Comparison of ENCODE assay signal across 14 cellular contexts in the genomic region with DNA sequence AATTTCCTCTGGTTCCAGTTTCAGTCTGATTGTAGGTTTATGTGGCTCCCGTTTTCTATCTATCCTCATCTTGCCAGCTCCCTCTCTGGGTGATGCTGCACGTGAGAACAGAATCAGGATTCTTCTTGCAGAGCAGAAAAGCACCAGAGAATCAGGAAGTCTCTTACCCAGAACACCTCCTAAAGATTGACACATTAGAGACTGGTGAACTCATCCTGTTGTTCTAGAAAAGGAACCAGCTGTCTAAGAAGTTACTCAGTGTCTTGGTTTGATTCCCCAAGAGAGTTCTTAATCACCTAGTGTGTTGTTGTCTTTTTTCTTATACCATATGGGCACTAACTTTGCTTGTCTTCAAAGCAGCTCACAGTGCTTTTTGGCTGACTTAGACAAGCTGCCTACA.
DNase-seq lines count a peak whose midpoint lies in the region; ATAC-seq, FAIRE-seq and TF ChIP-seq lines count a peak whose summit lies in the region.
"Had no signal": no experiment of that assay in that cellular context is flagged by ENCODE, and none has a peak within 500 bp of the region (broad histone marks: within the 10 kb centered on the region; RNA-seq: fewer than 3 reads in every experiment).

No MANE protein-coding gene starts in this region.

- TF ChIP-seq CTCF in bronchial epithelial cell (IDR thresholded peaks at IDR 0.05; ENCODE audit: insufficient read depth, low read length, severe bottlenecking) (no peak), neural progenitor cell (IDR thresholded peaks at IDR 0.05) (no peak), coronary artery (IDR thresholded peaks at IDR 0.05) (no peak)

- no peak overlapping the region for H3K4me2 ChIP-seq in neural progenitor cell

- DNase-seq in EH (ENCODE audit: low read depth) (peak; percentile 22), bronchial epithelial cell (ENCODE audit: low read depth) (peak; percentile 49), neural progenitor cell (ENCODE audit: low spot score) (no peak), coronary artery (ENCODE audit: low spot score) (no peak), SHP77 (lab: John Stamatoyannopoulos, UW) (no peak), T-helper 9 cell (no peak)
- DNase-seq: esophagus squamous epithelium; HFFc6; SIG-M5; stimulated activated naive CD4-positive, alpha-beta T cell had no signal

- H3K36me3 ChIP-seq in bronchial epithelial cell (ENCODE audit: control insufficient read depth, insufficient read depth, low read length): no peaks in the 10 kb centered on the region
- H3K36me3 ChIP-seq in neural progenitor cell: no peaks in the 10 kb centered on the region
- H3K36me3 ChIP-seq: esophagus squamous epithelium had no signal

- H3K9ac ChIP-seq in neural progenitor cell: no peak overlapping the region

- H3K4me1 ChIP-seq in neural progenitor cell: no peaks in the 10 kb centered on the region
- H3K4me1 ChIP-seq: esophagus squamous epithelium had no signal

- ATAC-seq in GM19452 (IDR thresholded peaks at IDR 0.05; ENCODE audit: unreplicated experiment) (peak; percentile 61), HG03378 (IDR thresholded peaks at IDR 0.05; ENCODE audit: unreplicated experiment) (peak; percentile 60)

- no peak overlapping the region for H2AFZ ChIP-seq in neural progenitor cell (replicated peaks)

- H3K79me2 ChIP-seq in neural progenitor cell (ENCODE audit: low read depth): no peaks in the 10 kb centered on the region

- no peak overlapping the region for H3K27ac Mint-ChIP-seq in neural progenitor cell
- H3K27ac Mint-ChIP-seq: activated naive CD4-positive, alpha-beta T cell treated with anti-CD3 and anti-CD28 coated beads, Interleukin-2, amount 50 U/mL, for 72 hours; HFFc6; mesothelial cell of epicardium had no signal

- no peaks in the 10 kb centered on the region for H3K9me3 ChIP-seq in neural progenitor cell (ENCODE audit: low read depth)
- H3K9me3 ChIP-seq: esophagus squamous epithelium had no signal

- H3K27ac ChIP-seq in neural progenitor cell: no peak overlapping the region
- no peak overlapping the region for H3K27ac ChIP-seq in coronary artery
- H3K27ac ChIP-seq: esophagus squamous epithelium had no signal

- H3K27me3 Mint-ChIP-seq in neural progenitor cell (ENCODE audit: insufficient read depth, low read depth): no peaks in the 10 kb centered on the region

- H3K9me3 Mint-ChIP-seq in neural progenitor cell: no peaks in the 10 kb centered on the region
- H3K9me3 Mint-ChIP-seq: activated naive CD4-positive, alpha-beta T cell treated with anti-CD3 and anti-CD28 coated beads, Interleukin-2, amount 50 U/mL, for 72 hours; HFFc6; mesothelial cell of epicardium had no signal

- no peaks in the 10 kb centered on the region for H3K4me1 Mint-ChIP-seq in neural progenitor cell
- H3K4me1 Mint-ChIP-seq: mesothelial cell of epicardium had no signal

- H3K4me3 Mint-ChIP-seq in neural progenitor cell: no peak overlapping the region
- H3K4me3 Mint-ChIP-seq: HFFc6, mesothelial cell of epicardium had no signal

- no peaks in the 10 kb centered on the region for H3F3A ChIP-seq in neural progenitor cell (ENCODE audit: low read depth)

- FAIRE-seq in bronchial epithelial cell (lab: Jason Lieb, UNC): no peak

- no peaks in the 10 kb centered on the region for H3K36me3 Mint-ChIP-seq in neural progenitor cell
- H3K36me3 Mint-ChIP-seq: activated naive CD4-positive, alpha-beta T cell treated with anti-CD3 and anti-CD28 coated beads, Interleukin-2, amount 50 U/mL, for 72 hours; mesothelial cell of epicardium had no signal

- no peaks in the 10 kb centered on the region for H3K27me3 ChIP-seq in bronchial epithelial cell (ENCODE audit: control insufficient read depth, insufficient read depth, low read length)
- no peaks in the 10 kb centered on the region for H3K27me3 ChIP-seq in neural progenitor cell
- H3K27me3 ChIP-seq: esophagus squamous epithelium had no signal

- H4K20me1 ChIP-seq in neural progenitor cell (ENCODE audit: low read depth): no peaks in the 10 kb centered on the region

- H3K4me3 ChIP-seq in bronchial epithelial cell (ENCODE audit: low read depth, low read length): no peak overlapping the region
- no peak overlapping the region for H3K4me3 ChIP-seq in neural progenitor cell
- no peak overlapping the region for H3K4me3 ChIP-seq in coronary artery
- H3K4me3 ChIP-seq: esophagus squamous epithelium had no signal

Comparison
In these comparisons a context has a peak if more than half of its experiments do, and no peak if none do; other contexts are left out.
1. DNase-seq: peak in EH (single experiment) and bronchial epithelial cell (single experiment); none in neural progenitor cell (single experiment), coronary artery (single experiment), SHP77 (0 of 2) and T-helper 9 cell (single experiment).